ENCODE assay signal across 16 cellular contexts in genomic region chr10:42926831-42927230, GRCh38.
DNase-seq lines count a peak whose midpoint lies in the region; ATAC-seq and TF ChIP-seq lines count a peak whose summit lies in the region.
"Had no signal": no experiment of that assay in that cellular context is flagged by ENCODE, and none has a peak within 500 bp of the region (broad histone marks: within the 10 kb centered on the region; RNA-seq: fewer than 3 reads in every experiment).

No MANE protein-coding gene starts in this region.

- H3K36me3 ChIP-seq in right atrium auricular region (no peaks in the 10 kb centered on the region), RWPE2 (ENCODE audit: low read depth) (no peaks in the 10 kb centered on the region), iPS-18a (ENCODE audit: control insufficient read depth, low read depth, low read length) (no peaks in the 10 kb centered on the region)
- H3K36me3 ChIP-seq: left lung, neutrophil, vagina had no signal

- no peak overlapping the region for H3K9ac ChIP-seq in iPS-18a (ENCODE audit: low read length)

- H3K27me3 ChIP-seq in right atrium auricular region (no peaks in the 10 kb centered on the region), RWPE2 (ENCODE audit: insufficient read depth, poor library complexity, severe bottlenecking) (no peaks in the 10 kb centered on the region), iPS-18a (ENCODE audit: control insufficient read depth, insufficient read depth, low read length) (no peaks in the 10 kb centered on the region)
- H3K27me3 ChIP-seq: vagina had no signal

- no peak overlapping the region for H3K27ac ChIP-seq in right atrium auricular region
- H3K27ac ChIP-seq in RWPE2 (ENCODE audit: poor library complexity, severe bottlenecking), result no peak overlapping the region
- no peak overlapping the region for H3K27ac ChIP-seq in iPS-18a (ENCODE audit: low read length)
- H3K27ac ChIP-seq: HL-60, left lung, neutrophil, vagina had no signal

- no peak for ATAC-seq in left ventricle myocardium superior
- peak; percentile 64; the same call in 2 of the 3 replicates for ATAC-seq in RWPE2 (ENCODE audit: low read depth)
- ATAC-seq in HG02588 (IDR thresholded peaks at IDR 0.05; ENCODE audit: unreplicated experiment), result no peak
- ATAC-seq in GM21723 (IDR thresholded peaks at IDR 0.05; ENCODE audit: unreplicated experiment), result no peak
- no peak for ATAC-seq in HG03025 (IDR thresholded peaks at IDR 0.05; ENCODE audit: low FRiP score, unreplicated experiment)
- ATAC-seq: left lung had no signal

- H3K9me3 ChIP-seq in right atrium auricular region (peaks cover 0 to 9% of the 10 kb centered on the region in 2 donors), RWPE2 (ENCODE audit: severe bottlenecking) (no peaks in the 10 kb centered on the region), iPS-18a (ENCODE audit: control insufficient read depth, low read depth, low read length) (no peaks in the 10 kb centered on the region)
- H3K9me3 ChIP-seq: neutrophil, vagina had no signal

- no peak for TF ChIP-seq CTCF in right atrium auricular region (IDR thresholded peaks at IDR 0.05)
- no peak for TF ChIP-seq CTCF in RWPE2 (IDR thresholded peaks at IDR 0.05; ENCODE audit: poor library complexity, severe bottlenecking)

- no peak overlapping the region for H3K4me3 ChIP-seq in right atrium auricular region
- H3K4me3 ChIP-seq in RWPE2 (ENCODE audit: severe bottlenecking), result no peak overlapping the region
- peak overlapping the region; percentile 6 for H3K4me3 ChIP-seq in iPS-18a (ENCODE audit: low read length)
- H3K4me3 ChIP-seq: left lung, vagina had no signal

- H3K4me1 ChIP-seq in right atrium auricular region (no peaks in the 10 kb centered on the region), RWPE2 (ENCODE audit: insufficient read depth, poor library complexity, severe bottlenecking) (no peaks in the 10 kb centered on the region), iPS-18a (ENCODE audit: control insufficient read depth, low read depth, low read length) (peaks cover 18% of the 10 kb centered on the region)
- H3K4me1 ChIP-seq: left lung, vagina had no signal

- intact Hi-C loops in left ventricle myocardium superior (cut with micrococcal nuclease), result no loop called here

- peak; percentile 46 for DNase-seq in left ventricle myocardium superior
- no peak for DNase-seq in right atrium auricular region (ENCODE audit: low spot score)
- DNase-seq in RWPE2 (ENCODE audit: low spot score), result no peak
- no peak for DNase-seq in NCI-H748 (lab: John Stamatoyannopoulos, UW; ENCODE audit: unreplicated experiment)
- DNase-seq: activated naive CD4-positive, alpha-beta T cell treated with anti-CD3 and anti-CD28 coated beads, Interleukin-2, amount 50 U/mL, for 16 hours; MV-4-11; NCI-H524; stimulated activated CD4-positive, alpha-beta T cell treated with anti-CD3 and anti-CD28 coated beads, Interleukin-15, amount 100 ng/mL, for 24 hours had no signal
